ENCODE assay signal across 11 cellular contexts in genomic region chr10:26557641-26558014, GRCh38.
DNase-seq lines count a peak whose midpoint lies in the region; ATAC-seq and TF ChIP-seq lines count a peak whose summit lies in the region.
"Had no signal": no experiment of that assay in that cellular context is flagged by ENCODE, and none has a peak within 500 bp of the region (broad histone marks: within the 10 kb centered on the region; RNA-seq: fewer than 3 reads in every experiment).

No MANE protein-coding gene starts in this region.

- intact Hi-C loops in CD4-positive, alpha-beta T cell (cut with DNase I, micrococcal nuclease) = loop anchor here (1.0 to 5.0 kb wide), 3 partner anchors 222 to 682 kb away; no protein-coding TSS in a partner anchor

- H3K27ac ChIP-seq in CD4-positive, alpha-beta T cell (ENCODE audit: low read depth, low read length) = no peak overlapping the region
- no peak overlapping the region for H3K27ac ChIP-seq in coronary artery

- H3K36me3 Mint-ChIP-seq in CD4-positive, alpha-beta T cell (ENCODE audit: low read depth) = peaks cover 90% of the 10 kb centered on the region

- no peaks in the 10 kb centered on the region for H3K9me3 Mint-ChIP-seq in CD4-positive, alpha-beta T cell
- H3K9me3 Mint-ChIP-seq: activated CD4-positive, alpha-beta T cell treated with anti-CD3 and anti-CD28 coated beads, Interleukin-2, amount 10 ng/mL, durations not matched to agents 24 days and 14 days had no signal

- no peak for TF ChIP-seq CTCF in CD4-positive, alpha-beta T cell (IDR thresholded peaks at IDR 0.05)
- TF ChIP-seq CTCF in coronary artery (IDR thresholded peaks at IDR 0.05) = no peak

- CTCF ChIA-PET in CD4-positive, alpha-beta T cell (lab: Charles Lee) = interaction anchor here (1.3 to 2.1 kb wide), 2 partner anchors 222 to 682 kb away, joined by 4 to 8 read pairs; no protein-coding TSS in a partner anchor

- DNase-seq in CD4-positive, alpha-beta T cell = no peak
- DNase-seq in LHCN-M2 (ENCODE audit: low read depth) (peak; percentile 6), coronary artery (ENCODE audit: low spot score) (no peak), renal cortical epithelial cell (ENCODE audit: low read depth) (peak; percentile 75), COR-L47 (lab: John Stamatoyannopoulos, UW) (no peak), NCI-H1048 (lab: John Stamatoyannopoulos, UW) (no peak), Ammon's horn (ENCODE audit: low spot score) (no peak), HuH-7 (ENCODE audit: low spot score) (no peak)
- DNase-seq: stimulated activated naive CD8-positive, alpha-beta T cell treated with anti-CD3 and anti-CD28 coated beads, Interleukin-15, Interleukin-2, amounts not matched to agents 100 U/mL and 50 U/mL, for 24 hours had no signal

- no peaks in the 10 kb centered on the region for H3K9me3 ChIP-seq in CD4-positive, alpha-beta T cell (ENCODE audit: control insufficient read depth, low read length)
- H3K9me3 ChIP-seq: Caco-2 had no signal

- no peaks in the 10 kb centered on the region for H3K27me3 Mint-ChIP-seq in CD4-positive, alpha-beta T cell
- H3K27me3 Mint-ChIP-seq: activated CD4-positive, alpha-beta T cell treated with anti-CD3 and anti-CD28 coated beads, Interleukin-2, amount 10 ng/mL, durations not matched to agents 24 days and 14 days had no signal

- H3K4me3 ChIP-seq in coronary artery = peak overlapping the region; percentile 37

- POLR2A ChIA-PET in CD4-positive, alpha-beta T cell (lab: Charles Lee) = no interaction called here

- no peak for ATAC-seq in CD4-positive, alpha-beta T cell (ENCODE audit: poor library complexity)
- ATAC-seq: stimulated activated naive CD8-positive, alpha-beta T cell treated with anti-CD3 and anti-CD28 coated beads, Interleukin-15, Interleukin-2, amounts not matched to agents 100 U/mL and 50 U/mL, for 24 hours had no signal

- H3K4me3 Mint-ChIP-seq in CD4-positive, alpha-beta T cell = no peak overlapping the region
- H3K4me3 Mint-ChIP-seq: activated CD4-positive, alpha-beta T cell treated with anti-CD3 and anti-CD28 coated beads, Interleukin-2, amount 10 ng/mL, durations not matched to agents 24 days and 14 days had no signal

- H3K4me1 Mint-ChIP-seq in CD4-positive, alpha-beta T cell (ENCODE audit: low read depth) = peaks cover 31% of the 10 kb centered on the region

- H3K27me3 ChIP-seq in CD4-positive, alpha-beta T cell (ENCODE audit: control insufficient read depth, insufficient read depth, low read length) = no peaks in the 10 kb centered on the region

- peak overlapping the region; percentile 80 for H3K27ac Mint-ChIP-seq in CD4-positive, alpha-beta T cell

Comparison
In these comparisons a context has a peak if more than half of its experiments do, and no peak if none do; other contexts are left out.
1. DNase-seq: peak in LHCN-M2 (single experiment) and renal cortical epithelial cell (single experiment); none in CD4-positive, alpha-beta T cell (0 of 10), coronary artery (single experiment), COR-L47 (single experiment), NCI-H1048 (single experiment), Ammon's horn (single experiment) and HuH-7 (single experiment).